In genomic region chr15:89642106-89642505, GRCh38 we compare ENCODE assay signal across 21 cellular contexts. TPM values are rescaled to one million over a fixed set of nuclear protein-coding genes. Genes with fewer than 3 reads are reported as not detected.
A peak's percentile ranks its signal among the peaks of the same experiment; 100 is the strongest.
DNase-seq lines count a peak whose midpoint lies in the region; ATAC-seq and TF ChIP-seq lines count a peak whose summit lies in the region.
"Had no signal": no experiment of that assay in that cellular context is flagged by ENCODE, and none has a peak within 500 bp of the region (broad histone marks: within the 10 kb centered on the region; RNA-seq: fewer than 3 reads in every experiment).

No MANE protein-coding gene starts in this region.

- TF ChIP-seq POLR2A in stomach (IDR thresholded peaks at IDR 0.05), result no peak
- TF ChIP-seq POLR2A in esophagus squamous epithelium (IDR thresholded peaks at IDR 0.05), result no peak

- H3K27ac ChIP-seq in right atrium auricular region (no peak overlapping the region), stomach (no peak overlapping the region), esophagus squamous epithelium (no peak overlapping the region)
- H3K27ac ChIP-seq: BLaER1 treated with 17β-estradiol and CSF1 and Interleukin-3, amounts not matched to agents 10 nM and 100 nM had no signal

- TF ChIP-seq CTCF in right atrium auricular region (IDR thresholded peaks at IDR 0.05) (no peak), stomach (IDR thresholded peaks at IDR 0.05) (no peak), esophagus squamous epithelium (IDR thresholded peaks at IDR 0.05) (no peak)

- WGBS in stomach, 5 donors, result 92 to 96% (median 94%) methylated on average over 11 to 16 of the region's 16 CpGs
- WGBS in esophagus squamous epithelium, 2 donors, result 91 to 95% methylated on average over 2 to 4 of the region's 16 CpGs

- H3K4me3 ChIP-seq in right atrium auricular region (no peak overlapping the region), stomach (no peak overlapping the region), esophagus squamous epithelium (no peak overlapping the region)
- H3K4me3 ChIP-seq: BLaER1 treated with 17β-estradiol and CSF1 and Interleukin-3, amounts not matched to agents 10 nM and 100 nM; MG63 had no signal

- ATAC-seq in left lobe of liver (peak; percentile 57), GM19452 (IDR thresholded peaks at IDR 0.05; ENCODE audit: unreplicated experiment) (no peak), HG02759 (IDR thresholded peaks at IDR 0.05; ENCODE audit: unreplicated experiment) (no peak)
- ATAC-seq: CD8-positive, alpha-beta T cell had no signal

- no peaks in the 10 kb centered on the region for H3K27me3 ChIP-seq in right atrium auricular region
- H3K27me3 ChIP-seq in stomach, result no peaks in the 10 kb centered on the region
- no peaks in the 10 kb centered on the region for H3K27me3 ChIP-seq in esophagus squamous epithelium
- H3K27me3 ChIP-seq: BLaER1 treated with 17β-estradiol and CSF1 and Interleukin-3, amounts not matched to agents 10 nM and 100 nM; MG63 had no signal

- DNase-seq in cardiac septum (ENCODE audit: low spot score) (peak; percentile 53), right atrium auricular region (ENCODE audit: low spot score) (no peak), SHP77 (lab: John Stamatoyannopoulos, UW) (peak; percentile 69 to 89), left lobe of liver (ENCODE audit: low spot score) (no peak), stomach (peak; percentile 13), esophagus squamous epithelium (lab: John Stamatoyannopoulos, UW) (no peak)
- DNase-seq: CD8-positive, alpha-beta T cell; DMS79 treated with DMSO at 0.1 percent for 48 hours; IMR-90; MG63; NCI-H1048; NCI-H146; NCI-H2081 treated with DMSO at 0.1 percent for 48 hours; NCI-H510A; NCI-H748 treated with DMSO at 0.1 percent for 48 hours; RPMI8226 had no signal

- no peaks in the 10 kb centered on the region for H3K9me3 ChIP-seq in right atrium auricular region
- no peaks in the 10 kb centered on the region for H3K9me3 ChIP-seq in stomach
- no peaks in the 10 kb centered on the region for H3K9me3 ChIP-seq in esophagus squamous epithelium
- H3K9me3 ChIP-seq: BLaER1 treated with 17β-estradiol and CSF1 and Interleukin-3, amounts not matched to agents 10 nM and 100 nM; MG63 had no signal

- intact Hi-C loops in cardiac septum (cut with DNase I), result no loop called here
- intact Hi-C loops in stomach (cut with DNase I; ENCODE audit: low total_unique reads), result loop anchor here (5.0 to 10.0 kb wide), 2 partner anchors 55 to 103 kb away; no protein-coding TSS in a partner anchor
- intact Hi-C loops in esophagus squamous epithelium (cut with DNase I), result no loop called here

- no peaks in the 10 kb centered on the region for H3K36me3 ChIP-seq in right atrium auricular region
- H3K36me3 ChIP-seq in stomach, result peaks cover 0 to 42% (median 14%) of the 10 kb centered on the region in 4 donors
- peaks cover 0 to 14% (median 0%) of the 10 kb centered on the region in 3 donors for H3K36me3 ChIP-seq in esophagus squamous epithelium

- no peak for TF ChIP-seq EP300 in stomach (IDR thresholded peaks at IDR 0.05)

- H3K4me1 ChIP-seq in right atrium auricular region (peaks cover 0 to under 1% of the 10 kb centered on the region in 2 donors), stomach (peaks cover 0 to 4% (median 2%) of the 10 kb centered on the region in 4 donors), esophagus squamous epithelium (peaks cover 0 to 3% (median 0%) of the 10 kb centered on the region in 3 donors)
- H3K4me1 ChIP-seq: BLaER1 treated with 17β-estradiol and CSF1 and Interleukin-3, amounts not matched to agents 10 nM and 100 nM had no signal

RNA-seq across cellular contexts. Expression of gene KIF7, which starts 13.2 kb away (rescaled TPM):
- total RNA-seq in cardiac septum (5.8 TPM), right atrium auricular region (1 to 10 TPM; 2.9 to 7.6 TPM), left lobe of liver (1.1 TPM), stomach (10 to 100 TPM in 1 of 5 donors, 1 to 10 TPM in 3, not detected in 1; 3.0 to 13.9 (median 7.9) TPM), esophagus squamous epithelium (1 to 10 TPM in 1 of 4 donors, under 1 TPM in 3; 0.35 to 3.4 (median 0.54) TPM)
- 1 to 10 TPM; 1.7 to 2.3 (median 1.7) TPM for polyA plus RNA-seq in stomach

RNA-seq across cellular contexts. Expression of gene PLIN1, which starts 37.1 kb away (rescaled TPM):
- 3.9 TPM for total RNA-seq in cardiac septum
- total RNA-seq in right atrium auricular region, result 10 to 100 TPM in 1 of 2 donors, 1 to 10 TPM in 1; 3.6 to 22.6 TPM
- 38.1 TPM for total RNA-seq in left lobe of liver
- 1 to 10 TPM; 2.2 to 7.6 (median 3.8) TPM for total RNA-seq in stomach
- 1 to 10 TPM in 2 of 3 donors, under 1 TPM in 1; 0.12 to 5.5 (median 1.6) TPM for polyA plus RNA-seq in stomach
- 1 to 10 TPM in 2 of 4 donors, under 1 TPM in 2; 0.26 to 3.6 (median 0.91) TPM for total RNA-seq in esophagus squamous epithelium
- total RNA-seq: CD8-positive, alpha-beta T cell; HT1080; SK-MEL-5 had no signal

RNA-seq across cellular contexts. Expression of gene PEX11A, which starts 48.4 kb away (rescaled TPM):
- 5.0 TPM for total RNA-seq in cardiac septum
- total RNA-seq in right atrium auricular region, result 10 to 100 TPM; 11.6 to 14.8 TPM
- total RNA-seq in left lobe of liver, result 25.8 TPM
- 10 to 100 TPM in 1 of 5 donors, 1 to 10 TPM in 3, not detected in 1; 2.3 to 11.2 (median 2.9) TPM for total RNA-seq in stomach
- polyA plus RNA-seq in stomach, result 1 to 10 TPM; 6.8 to 8.1 (median 7.5) TPM
- 1 to 10 TPM; 3.1 to 6.7 (median 5.6) TPM for total RNA-seq in esophagus squamous epithelium
- total RNA-seq: CD8-positive, alpha-beta T cell had no signal

RNA-seq across cellular contexts. Expression of gene WDR93, which starts 48.5 kb away (rescaled TPM):
- not detected for total RNA-seq in cardiac septum
- under 1 TPM in 1 of 2 donors, not detected in 1; 0.20 TPM for total RNA-seq in right atrium auricular region
- total RNA-seq in left lobe of liver, result not detected
- total RNA-seq in stomach, result not detected
- under 1 TPM in 1 of 3 donors, not detected in 2; 0.10 TPM for polyA plus RNA-seq in stomach
- total RNA-seq in esophagus squamous epithelium, result not detected
- total RNA-seq: CD8-positive, alpha-beta T cell; HT1080; IMR-90; SK-MEL-5 had no signal
- polyA plus RNA-seq: IMR-90 had no signal

Comparison
In these comparisons a context has a peak if more than half of its experiments do, and no peak if none do; other contexts are left out.
1. DNase-seq: peak in cardiac septum (single experiment), SHP77 (2 of 2) and stomach (single experiment); none in right atrium auricular region (single experiment), left lobe of liver (single experiment) and esophagus squamous epithelium (single experiment).